21 cellular contexts compared by ENCODE assay signal in the genomic region with DNA sequence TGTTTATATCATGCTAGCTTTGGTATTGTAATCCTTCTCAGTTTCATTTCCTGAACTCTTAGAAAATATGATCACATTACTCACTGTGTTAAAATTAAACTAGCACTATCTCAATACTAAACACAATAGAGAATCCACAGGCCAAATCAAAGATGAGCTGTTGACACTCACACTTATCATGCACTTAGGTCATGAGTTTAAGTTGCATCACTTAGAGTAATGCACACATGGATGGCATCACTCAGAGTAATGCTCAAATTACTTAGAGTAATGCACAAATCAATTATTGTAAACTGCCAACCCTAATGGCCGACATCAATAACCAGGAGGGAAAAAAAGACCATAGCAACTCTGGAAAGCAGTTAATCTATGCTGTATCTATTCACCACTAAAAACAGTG. TPM values are rescaled to one million over a fixed set of nuclear protein-coding genes. Genes with fewer than 3 reads are reported as not detected.
DNase-seq lines count a peak whose midpoint lies in the region; ATAC-seq and TF ChIP-seq lines count a peak whose summit lies in the region.
"Had no signal": no experiment of that assay in that cellular context is flagged by ENCODE, and none has a peak within 500 bp of the region (broad histone marks: within the 10 kb centered on the region; RNA-seq: fewer than 3 reads in every experiment).

No MANE protein-coding gene starts in this region.

- no peaks in the 10 kb centered on the region for H3K36me3 Mint-ChIP-seq in activated T-cell treated with anti-CD3 and anti-CD28 coated beads, Interleukin-2, amount 50 U/mL, for 24 hours (ENCODE audit: low read depth)
- H3K36me3 Mint-ChIP-seq in activated T-helper 2 cell treated with anti-CD3 and anti-CD28 coated beads, Interferon-gamma antibody, Interleukin-2, Interleukin-4, amounts not matched to agents 10 μg/mL and 5 μg/mL and 100 μg/mL, durations not matched to agents 14 hours and 24 hours and 36 hours (ENCODE audit: low read depth) = no peaks in the 10 kb centered on the region

- no peaks in the 10 kb centered on the region for H3K36me3 ChIP-seq in psoas muscle (ENCODE audit: insufficient read depth in 1 of 2, low read depth in 1 of 2)
- H3K36me3 ChIP-seq: brain microvascular endothelial cell, heart left ventricle, left ventricle myocardium inferior, uterus had no signal

- H3K9me3 ChIP-seq in psoas muscle = no peaks in the 10 kb centered on the region
- H3K9me3 ChIP-seq: heart left ventricle, left ventricle myocardium inferior, uterus had no signal

- DNase-seq in NCI-H1417 (lab: John Stamatoyannopoulos, UW) (peak in 2 of 3 experiments; percentile 11 to 40), NCI-H1417 treated with DMSO at 0.1 percent for 48 hours (lab: John Stamatoyannopoulos, UW) (no peak), activated T-cell treated with anti-CD3 and anti-CD28 coated beads for 4 hours (no peak), psoas muscle (no peak), HK-2 (ENCODE audit: unreplicated experiment) (no peak), COR-L47 (lab: John Stamatoyannopoulos, UW) (no peak)
- DNase-seq in activated T-cell treated with anti-CD3 and anti-CD28 coated beads, Interleukin-2, amount 50 U/mL, for 24 hours = no peak
- no peak for DNase-seq in activated T-helper 2 cell treated with anti-CD3 and anti-CD28 coated beads, Interferon-gamma antibody, Interleukin-2, Interleukin-4, amounts not matched to agents 10 μg/mL and 5 μg/mL and 100 μg/mL, durations not matched to agents 14 hours and 24 hours and 36 hours (ENCODE audit: low spot score)
- DNase-seq: 8988T; brain microvascular endothelial cell; EL; endodermal cell; heart left ventricle; KG1; left ventricle myocardium inferior; NCI-H1092 treated with DMSO at 0.1 percent for 48 hours; NCI-H510A treated with DMSO at 0.1 percent for 48 hours; stimulated activated CD4-positive, alpha-beta T cell treated with anti-CD3 and anti-CD28 coated beads, Interleukin-4, amount 100 ng/mL, for 1 hour; uterus had no signal

- ATAC-seq in psoas muscle = peak in 3 of 4 donors; percentile 19 to 34 (median 20)

- peak overlapping the region; percentile 92 for H3K27ac Mint-ChIP-seq in activated T-cell treated with anti-CD3 and anti-CD28 coated beads, Interleukin-2, amount 50 U/mL, for 24 hours
- H3K27ac Mint-ChIP-seq in activated T-helper 2 cell treated with anti-CD3 and anti-CD28 coated beads, Interferon-gamma antibody, Interleukin-2, Interleukin-4, amounts not matched to agents 10 μg/mL and 5 μg/mL and 100 μg/mL, durations not matched to agents 14 hours and 24 hours and 36 hours = peak overlapping the region; percentile 69
- H3K27ac Mint-ChIP-seq: endodermal cell had no signal

- intact Hi-C loops in activated T-helper 2 cell treated with anti-CD3 and anti-CD28 coated beads, Interferon-gamma antibody, Interleukin-2, Interleukin-4, amounts not matched to agents 10 μg/mL and 5 μg/mL and 100 μg/mL, durations not matched to agents 14 hours and 24 hours and 36 hours (cut with micrococcal nuclease) = loop anchor here (2.0 to 5.0 kb wide), 5 partner anchors 48 to 549 kb away; partner anchors contain the start of genes ABCC5 and PARL
- intact Hi-C loops in psoas muscle (cut with DNase I) = loop anchor here (2.0 kb wide), 2 partner anchors 296 to 298 kb away; no protein-coding TSS in a partner anchor

- H3K4me3 ChIP-seq in psoas muscle = no peak overlapping the region
- H3K4me3 ChIP-seq: heart left ventricle, smooth muscle cell, uterus had no signal

- H3K27me3 Mint-ChIP-seq in activated T-cell treated with anti-CD3 and anti-CD28 coated beads, Interleukin-2, amount 50 U/mL, for 24 hours = peaks cover 5% of the 10 kb centered on the region
- H3K27me3 Mint-ChIP-seq in activated T-helper 2 cell treated with anti-CD3 and anti-CD28 coated beads, Interferon-gamma antibody, Interleukin-2, Interleukin-4, amounts not matched to agents 10 μg/mL and 5 μg/mL and 100 μg/mL, durations not matched to agents 14 hours and 24 hours and 36 hours (ENCODE audit: low read depth) = peaks cover 7% of the 10 kb centered on the region

- 44 to 67% (median 65%) methylated on average over 1 of the region's 1 CpG for WGBS in psoas muscle, 3 donors

- no peaks in the 10 kb centered on the region for H3K27me3 ChIP-seq in psoas muscle (ENCODE audit: insufficient read depth in 3 of 3, low read length in 2 of 3)
- H3K27me3 ChIP-seq: brain microvascular endothelial cell, heart left ventricle, uterus had no signal

- H3K9me3 Mint-ChIP-seq in activated T-cell treated with anti-CD3 and anti-CD28 coated beads, Interleukin-2, amount 50 U/mL, for 24 hours = no peaks in the 10 kb centered on the region
- no peaks in the 10 kb centered on the region for H3K9me3 Mint-ChIP-seq in activated T-helper 2 cell treated with anti-CD3 and anti-CD28 coated beads, Interferon-gamma antibody, Interleukin-2, Interleukin-4, amounts not matched to agents 10 μg/mL and 5 μg/mL and 100 μg/mL, durations not matched to agents 14 hours and 24 hours and 36 hours
- H3K9me3 Mint-ChIP-seq: endodermal cell; T-helper 1 cell treated with Interleukin-12 subunit alpha and Interleukin-12 subunit beta and Interleukin-4 antibody, amounts not matched to agents 30 μg/mL and 1 μg/mL, for 36 hours had no signal

- no peak for TF ChIP-seq CTCF in psoas muscle (IDR thresholded peaks at IDR 0.05)

- peaks cover 23% of the 10 kb centered on the region for H3K4me1 Mint-ChIP-seq in activated T-cell treated with anti-CD3 and anti-CD28 coated beads, Interleukin-2, amount 50 U/mL, for 24 hours (ENCODE audit: low read depth)
- H3K4me1 Mint-ChIP-seq in activated T-helper 2 cell treated with anti-CD3 and anti-CD28 coated beads, Interferon-gamma antibody, Interleukin-2, Interleukin-4, amounts not matched to agents 10 μg/mL and 5 μg/mL and 100 μg/mL, durations not matched to agents 14 hours and 24 hours and 36 hours (ENCODE audit: low read depth) = peaks cover 17% of the 10 kb centered on the region

- H3K27ac ChIP-seq in psoas muscle = no peak overlapping the region
- H3K27ac ChIP-seq: brain microvascular endothelial cell, heart left ventricle, left ventricle myocardium inferior, uterus had no signal

- H3K4me3 Mint-ChIP-seq in activated T-cell treated with anti-CD3 and anti-CD28 coated beads, Interleukin-2, amount 50 U/mL, for 24 hours = no peak overlapping the region
- no peak overlapping the region for H3K4me3 Mint-ChIP-seq in activated T-helper 2 cell treated with anti-CD3 and anti-CD28 coated beads, Interferon-gamma antibody, Interleukin-2, Interleukin-4, amounts not matched to agents 10 μg/mL and 5 μg/mL and 100 μg/mL, durations not matched to agents 14 hours and 24 hours and 36 hours (ENCODE audit: low read depth)
- H3K4me3 Mint-ChIP-seq: endodermal cell had no signal

- no peaks in the 10 kb centered on the region for H3K4me1 ChIP-seq in psoas muscle
- H3K4me1 ChIP-seq: uterus had no signal

RNA-seq across cellular contexts. Expression of gene MCF2L2, which starts 40.0 kb away (rescaled TPM):
- total RNA-seq in activated T-helper 2 cell treated with anti-CD3 and anti-CD28 coated beads, Interferon-gamma antibody, Interleukin-2, Interleukin-4, amounts not matched to agents 10 μg/mL and 5 μg/mL and 100 μg/mL, durations not matched to agents 14 hours and 24 hours and 36 hours = 7.5 and 8.3 TPM in 2 replicates
- total RNA-seq in psoas muscle = under 1 TPM; 0.39 to 0.79 (median 0.57) TPM
- 1 to 10 TPM in 1 of 3 donors, under 1 TPM in 2; 0.17 to 2.7 (median 0.38) TPM for polyA plus RNA-seq in psoas muscle
- polyA plus RNA-seq: smooth muscle cell had no signal

Comparison
In these comparisons a context has a peak if more than half of its experiments do, and no peak if none do; other contexts are left out.
1. DNase-seq: peak in NCI-H1417 (2 of 3); none in NCI-H1417 treated with DMSO at 0.1 percent for 48 hours (single experiment), activated T-cell treated with anti-CD3 and anti-CD28 coated beads, Interleukin-2, amount 50 U/mL, for 24 hours (single experiment), activated T-cell treated with anti-CD3 and anti-CD28 coated beads for 4 hours (single experiment), activated T-helper 2 cell treated with anti-CD3 and anti-CD28 coated beads, Interferon-gamma antibody, Interleukin-2, Interleukin-4, amounts not matched to agents 10 μg/mL and 5 μg/mL and 100 μg/mL, durations not matched to agents 14 hours and 24 hours and 36 hours (single experiment), psoas muscle (0 of 2), HK-2 (single experiment) and COR-L47 (single experiment).